Comparison of ENCODE assay signal across 12 cellular contexts in the genomic region with DNA sequence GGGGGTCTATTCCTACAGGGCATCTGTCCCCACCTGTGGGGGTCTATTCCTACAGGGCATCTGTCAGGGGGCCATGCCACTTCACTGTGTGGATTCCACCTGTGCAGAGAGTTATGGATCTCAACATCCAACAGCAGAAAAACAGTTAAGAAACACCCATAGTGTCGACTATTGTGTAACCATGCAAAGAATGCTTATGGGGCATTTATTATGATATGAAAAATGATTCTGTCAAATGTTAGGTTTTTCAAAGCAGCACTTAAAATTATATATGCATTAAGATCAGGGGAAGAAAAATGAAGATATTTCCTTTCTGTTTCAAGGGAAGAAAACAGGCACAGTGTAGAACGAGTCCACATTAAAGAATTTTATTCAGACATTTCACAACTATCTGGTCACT. TPM values are rescaled to one million over a fixed set of nuclear protein-coding genes. Genes with fewer than 3 reads are reported as not detected.
"Had no signal": no experiment of that assay in that cellular context is flagged by ENCODE, and none has a peak within 500 bp of the region (broad histone marks: within the 10 kb centered on the region; RNA-seq: fewer than 3 reads in every experiment).

No MANE protein-coding gene starts in this region.

- H3K4me1 ChIP-seq: HAP-1 had no signal

- FAIRE-seq: K562 had no signal

- H2AFZ ChIP-seq: GM23248 had no signal

- H3K27ac Mint-ChIP-seq: HFFc6 had no signal

- H3K4me3 Mint-ChIP-seq: HFFc6 had no signal

- H3K4me3 ChIP-seq: GM23248, HAP-1, K562 had no signal

- ATAC-seq: HCT116, K562 had no signal

- H3K9me3 ChIP-seq: HAP-1 had no signal

- H3K27ac ChIP-seq: GM23248, HL-60 had no signal

- H3K36me3 ChIP-seq: HAP-1 had no signal

- H3K9ac ChIP-seq: GM23248 had no signal

- DNase-seq: GM23248, GOT3, H7, HFFc6, IMR-90, KG1 had no signal

RNA-seq across cellular contexts. Expression of gene GPR31, which starts 2.9 kb away (rescaled TPM):
- total RNA-seq: GM23248, H4, H7, HFFc6, HT1080, IMR-90, K562 had no signal
- polyA plus RNA-seq: GM23248, IMR-90, K562 had no signal

RNA-seq across cellular contexts. Expression of gene CCR6, which starts 32.0 kb away (rescaled TPM):
- total RNA-seq: GM23248, H4, H7, HFFc6, IMR-90, K562 had no signal
- polyA plus RNA-seq: GM23248, IMR-90, K562 had no signal
